ENCODE assay signal across 8 cellular contexts in the genomic region with DNA sequence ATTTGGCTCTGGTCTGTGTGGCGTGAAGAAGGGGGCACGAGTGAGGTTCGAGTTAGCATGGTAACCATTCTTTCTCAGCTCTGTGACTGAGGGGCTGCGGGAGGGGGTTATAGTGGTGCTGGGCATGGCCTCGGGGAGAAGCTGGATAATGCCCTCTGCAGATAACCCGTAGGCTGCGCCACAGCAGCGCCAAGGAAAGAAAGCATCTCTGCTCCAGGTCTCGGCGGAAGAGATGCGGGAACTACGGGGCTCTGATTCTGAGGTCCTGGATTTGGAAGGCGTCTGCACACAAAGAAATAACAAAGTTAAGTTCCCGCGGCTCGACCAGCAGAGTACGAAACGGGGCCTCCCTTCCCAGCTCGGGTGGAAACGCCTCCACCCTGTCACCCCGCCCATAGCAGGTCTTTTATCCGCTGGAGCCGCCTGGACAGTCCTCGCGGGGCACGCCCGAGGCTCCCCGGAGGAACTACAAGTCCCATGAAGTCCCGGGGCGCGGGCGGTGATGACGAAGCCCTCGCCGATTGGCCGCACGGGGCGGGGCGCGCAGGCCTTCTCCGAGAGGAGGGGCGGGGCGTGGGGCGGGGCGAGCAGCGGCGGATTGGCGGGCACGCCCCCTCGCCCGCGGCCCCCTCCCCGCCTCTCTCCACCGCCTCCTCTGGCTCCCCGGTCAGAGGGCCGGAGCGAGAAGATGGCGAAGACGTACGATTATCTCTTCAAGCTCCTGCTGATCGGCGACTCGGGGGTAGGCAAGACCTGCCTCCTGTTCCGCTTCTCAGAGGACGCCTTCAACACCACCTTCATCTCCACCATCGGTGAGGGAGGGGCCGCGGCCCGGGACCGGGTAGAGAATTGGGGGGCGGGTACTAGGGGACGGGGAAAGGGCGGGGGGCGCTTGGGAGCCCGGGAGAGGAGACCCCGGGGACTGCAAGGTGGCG. TPM values are rescaled to one million over a fixed set of nuclear protein-coding genes. Genes with fewer than 3 reads are reported as not detected.
DNase-seq lines count a peak whose midpoint lies in the region; ATAC-seq, FAIRE-seq and TF ChIP-seq lines count a peak whose summit lies in the region.

Gene RAB8B (plus strand): TSS at position 670 of the 935 bp plus-strand sequence. CDS start 19 bp downstream, at position 689.

- POLR2A ChIA-PET in Caco-2 (lab: Charles Lee) (interaction anchor here (0.5 kb wide), 1 partner anchor 89 kb away, joined by 3 read pairs; no protein-coding TSS in a partner anchor), H1 (lab: Charles Lee; ENCODE audit: partially characterized antibody) (interaction anchor here (0.6 to 1.8 kb wide), 7 partner anchors 8 to 142 kb away, joined by 3 to 6 read pairs (median 3); no protein-coding TSS in a partner anchor)

- H4K91ac ChIP-seq in H1 (replicated peaks; ENCODE audit: insufficient read length, low read length) (peak within 1 kb of the TSS; percentile 80), mesenchymal stem cell (ENCODE audit: low read length) (peak within 1 kb of the TSS; percentile 54)

- H2BK12ac ChIP-seq in H1 (ENCODE audit: low read depth, low read length) (no peak within 1 kb of the TSS), mesenchymal stem cell (ENCODE audit: low read length in 2 of 2) (peak within 1 kb of the TSS; percentile 56 to 67)

- no peak within 1 kb of the TSS for H2AK5ac ChIP-seq in H1 (ENCODE audit: low read depth, low read length)
- peak within 1 kb of the TSS; percentile 7 for H2AK5ac ChIP-seq in mesenchymal stem cell (ENCODE audit: low read length, severe bottlenecking)

- peak within 1 kb of the TSS; percentile 93 for H3K18ac ChIP-seq in H1 (ENCODE audit: extremely low read depth, low read length)
- peak within 1 kb of the TSS; percentile 70 to 80 for H3K18ac ChIP-seq in mesenchymal stem cell (ENCODE audit: low read depth in 1 of 2, low read length in 2 of 2)

- DNase-seq in Caco-2 = peak; percentile 96 to 97
- peak; percentile 93 for DNase-seq in HT1080 (ENCODE audit: low read depth)
- peak; percentile 95 for DNase-seq in NOMO-1 treated with dmso at 0.1 percent for 144 hours (lab: John Stamatoyannopoulos, UW; ENCODE audit: unreplicated experiment)
- peak; percentile 99 for DNase-seq in activated CD8-positive, alpha-beta memory T cell treated with anti-CD3 and anti-CD28 coated beads, Interleukin-2, amount 10 ng/mL, durations not matched to agents 7 days and 5 days
- peak; percentile 86 to 98 for DNase-seq in H1 (ENCODE audit: low read depth in 1 of 2, low spot score in 2 of 2)
- DNase-seq in mesenchymal stem cell = peak; percentile 95
- DNase-seq in stimulated activated CD8-positive, alpha-beta memory T cell treated with anti-CD3 and anti-CD28 coated beads, Interleukin-12 subunit alpha, Interleukin-12 subunit beta, amount 100 ng/mL, for 24 hours (ENCODE audit: extremely low read depth) = peak; percentile 98

- no peak within 1 kb of the TSS for H2BK20ac ChIP-seq in H1 (ENCODE audit: low read length)

- peak within 1 kb of the TSS; percentile 87 for H2AFZ ChIP-seq in H1 (ENCODE audit: low read length)
- peak within 1 kb of the TSS; percentile 79 for H2AFZ ChIP-seq in mesenchymal stem cell (ENCODE audit: low read depth, low read length)

- H3K27me3 ChIP-seq in Caco-2 (replicated peaks; ENCODE audit: control insufficient read depth, insufficient read depth, low read length) (no peaks in the 10 kb centered on the region), H1 (replicated peaks in 1 of 4; ENCODE audit: control insufficient read depth in 3 of 4, extremely low read depth in 1 of 4, insufficient read depth in 3 of 4, low read length in 3 of 4) (no peaks in the 10 kb centered on the region), mesenchymal stem cell (ENCODE audit: control insufficient read depth in 1 of 2, insufficient read depth in 1 of 2, low read length in 2 of 2) (no peaks in the 10 kb centered on the region)

- TF ChIP-seq RAD21 in H1 (IDR thresholded peaks at IDR 0.05 in 1 of 2, conservative IDR thresholded peaks at IDR 0.05 in 1 of 2; ENCODE audit: low read depth in 2 of 2, low read length in 2 of 2) = peak; percentile 20 to 30; a peak in 3 of 4 replicates

- H4K8ac ChIP-seq in H1 (ENCODE audit: extremely low read depth, insufficient read depth, low read length) (peak within 1 kb of the TSS; percentile 85; the same call in 1 of the 2 replicates), mesenchymal stem cell (ENCODE audit: low read length) (peak within 1 kb of the TSS; percentile 75)

- peaks cover 24% of the 10 kb centered on the region for H3K4me1 Mint-ChIP-seq in Caco-2 (ENCODE audit: low read depth, unreplicated experiment)
- peaks cover 45% of the 10 kb centered on the region for H3K4me1 Mint-ChIP-seq in activated CD8-positive, alpha-beta memory T cell treated with anti-CD3 and anti-CD28 coated beads, Interleukin-2, amount 10 ng/mL, durations not matched to agents 7 days and 5 days

- H3K79me2 ChIP-seq in H1 (ENCODE audit: control insufficient read depth in 1 of 2, insufficient read depth in 2 of 2, low read length in 2 of 2) = peaks cover 6 to 43% of the 10 kb centered on the region in 2 experiments

- H3K9ac ChIP-seq in H1 (replicated peaks in 1 of 4; ENCODE audit: extremely low read depth in 1 of 4, low read depth in 3 of 4, low read length in 3 of 4) (peak within 1 kb of the TSS; percentile 37 to 75 (median 74)), mesenchymal stem cell (ENCODE audit: low read length) (peak within 1 kb of the TSS; percentile 91)

- H3K4me2 ChIP-seq in H1 (ENCODE audit: insufficient read depth in 1 of 2, low read depth in 2 of 2, low read length in 2 of 2) (peak within 1 kb of the TSS; percentile 90 to 99), mesenchymal stem cell (ENCODE audit: low read length, poor library complexity, severe bottlenecking) (peak within 1 kb of the TSS; percentile 94)

- H2BK15ac ChIP-seq in H1 (ENCODE audit: low read length) = no peak within 1 kb of the TSS
- peak within 1 kb of the TSS; percentile 95 for H2BK15ac ChIP-seq in mesenchymal stem cell (ENCODE audit: low read depth, poor library complexity, severe bottlenecking)

- H4K20me1 ChIP-seq in H1 (replicated peaks in 1 of 2; ENCODE audit: control insufficient read depth in 1 of 2, insufficient read depth in 2 of 2, low read length in 2 of 2) = peaks cover 0 to 2% of the 10 kb centered on the region in 2 experiments

- TF ChIP-seq POLR2A in H1 (IDR thresholded peaks at IDR 0.05; ENCODE audit: control extremely low read depth in 1 of 2, low read depth in 2 of 2, low read length in 2 of 2) = peak in 1 of 2 experiments; percentile 92; a peak in 2 of 3 replicates

- WGBS in H1 (ENCODE audit: extremely low coverage in 1 of 2, insufficient coverage in 1 of 2, insufficient read length in 1 of 2, insufficient replicate concordance in 2 of 2, low coverage in 1 of 2, low lambda C conversion rate in 2 of 2, missing lambda C conversion rate in 1 of 2), 2 experiments = 1% methylated on average over 20 of the region's 77 CpGs; no CpG with 5 or more reads in 1 of the 2 experiments
- under 1% methylated on average over 46 of the region's 77 CpGs for WGBS in mesenchymal stem cell

- peak within 1 kb of the TSS; percentile 5 for H3K27ac Mint-ChIP-seq in Caco-2 (ENCODE audit: unreplicated experiment)
- peak within 1 kb of the TSS; percentile 90 for H3K27ac Mint-ChIP-seq in activated CD8-positive, alpha-beta memory T cell treated with anti-CD3 and anti-CD28 coated beads, Interleukin-2, amount 10 ng/mL, durations not matched to agents 7 days and 5 days

- no peaks in the 10 kb centered on the region for H3K36me3 Mint-ChIP-seq in Caco-2 (ENCODE audit: insufficient read depth, unreplicated experiment)
- peaks cover 17% of the 10 kb centered on the region for H3K36me3 Mint-ChIP-seq in activated CD8-positive, alpha-beta memory T cell treated with anti-CD3 and anti-CD28 coated beads, Interleukin-2, amount 10 ng/mL, durations not matched to agents 7 days and 5 days

- H3K4ac ChIP-seq in H1 (replicated peaks; ENCODE audit: insufficient read length, low read depth, low read length) (no peak within 1 kb of the TSS), mesenchymal stem cell (ENCODE audit: low read depth in 1 of 2, low read length in 2 of 2) (peak within 1 kb of the TSS; percentile 35 to 54)

- H2BK5ac ChIP-seq in H1 (ENCODE audit: low read depth, low read length) (peak within 1 kb of the TSS; percentile 29; the same call in 1 of the 2 replicates), mesenchymal stem cell (ENCODE audit: low read depth, low read length, poor library complexity, severe bottlenecking) (no peak within 1 kb of the TSS)

- BruUV-seq in Caco-2 (replicated peaks; lab: Mats Ljungman, UMichigan) = no TSS peak

- no peaks in the 10 kb centered on the region for H3K9me3 Mint-ChIP-seq in Caco-2 (ENCODE audit: unreplicated experiment)
- H3K9me3 Mint-ChIP-seq in activated CD8-positive, alpha-beta memory T cell treated with anti-CD3 and anti-CD28 coated beads, Interleukin-2, amount 10 ng/mL, durations not matched to agents 7 days and 5 days (ENCODE audit: low read depth) = no peaks in the 10 kb centered on the region

- peak within 1 kb of the TSS; percentile 77 for H3K56ac ChIP-seq in H1 (replicated peaks; ENCODE audit: insufficient read length, low read depth, low read length)

- no peaks in the 10 kb centered on the region for H3K27me3 Mint-ChIP-seq in Caco-2 (ENCODE audit: insufficient read depth, unreplicated experiment)
- H3K27me3 Mint-ChIP-seq in activated CD8-positive, alpha-beta memory T cell treated with anti-CD3 and anti-CD28 coated beads, Interleukin-2, amount 10 ng/mL, durations not matched to agents 7 days and 5 days = no peaks in the 10 kb centered on the region

- CTCF ChIA-PET in Caco-2 (lab: Charles Lee) = interaction anchor here (0.5 kb wide), 1 partner anchor 548 kb away, joined by 3 read pairs; no protein-coding TSS in a partner anchor
- CTCF ChIA-PET in activated CD8-positive, alpha-beta memory T cell treated with anti-CD3 and anti-CD28 coated beads, Interleukin-2, amount 10 ng/mL, durations not matched to agents 7 days and 5 days (lab: Charles Lee) = interaction anchor here (0.6 to 1.5 kb wide), 4 partner anchors 9 to 193 kb away, joined by 3 to 4 read pairs (median 3); no protein-coding TSS in a partner anchor
- CTCF ChIA-PET in H1 (lab: Charles Lee; ENCODE audit: partially characterized antibody) = interaction anchor here (0.9 to 1.2 kb wide), 2 partner anchors 13 to 16 kb away, joined by 3 to 4 read pairs; no protein-coding TSS in a partner anchor

- H2BK120ac ChIP-seq in H1 (replicated peaks; ENCODE audit: low read depth, low read length) = no peak within 1 kb of the TSS
- H2BK120ac ChIP-seq in mesenchymal stem cell (ENCODE audit: low read depth, low read length) = peak within 1 kb of the TSS; percentile 35

- peak within 1 kb of the TSS; percentile 97 for H4K5ac ChIP-seq in H1 (ENCODE audit: insufficient read length, low read depth, low read length)

- 0 out of 2 replicates have a peak, but pooled peaks cover 7% of the 10 kb centered on the region for H3K4me1 ChIP-seq in Caco-2
- peaks cover 0 to 2% (median 0%) of the 10 kb centered on the region in 4 experiments; a peak in 2 of 7 replicates for H3K4me1 ChIP-seq in H1 (replicated peaks in 1 of 4; ENCODE audit: control insufficient read depth in 3 of 4, insufficient read depth in 4 of 4, low read length in 3 of 4)
- H3K4me1 ChIP-seq in mesenchymal stem cell (ENCODE audit: control insufficient read depth, insufficient read depth, low read depth, low read length) = peaks cover 2% of the 10 kb centered on the region

- H3K27ac ChIP-seq in H1 (ENCODE audit: low read depth, low read length) (peak within 1 kb of the TSS; percentile 51), mesenchymal stem cell (ENCODE audit: low read length, poor library complexity, severe bottlenecking) (peak within 1 kb of the TSS; percentile 39)

- H3K36me3 ChIP-seq in Caco-2 (ENCODE audit: control insufficient read depth, insufficient read depth, low read length) (no peaks in the 10 kb centered on the region), H1 (ENCODE audit: control insufficient read depth in 2 of 4, insufficient read depth in 4 of 4, low read length in 3 of 4) (no peaks in the 10 kb centered on the region), mesenchymal stem cell (ENCODE audit: control insufficient read depth in 1 of 2, insufficient read depth in 2 of 2, low read depth in 1 of 2, low read length in 2 of 2) (no peaks in the 10 kb centered on the region)

- TF ChIP-seq EP300 in H1 (IDR thresholded peaks at IDR 0.05; ENCODE audit: borderline replicate concordance in 1 of 2, low read depth in 2 of 2, low read length in 2 of 2) = no peak

- no peak for TF ChIP-seq CTCF in Caco-2 (IDR thresholded peaks at IDR 0.05; ENCODE audit: insufficient read depth in 1 of 2, low read depth in 1 of 2, low read length in 1 of 2, severe bottlenecking in 1 of 2, unreplicated experiment in 1 of 2)
- no peak for TF ChIP-seq CTCF in H1 (IDR thresholded peaks at IDR 0.05; ENCODE audit: control extremely low read depth in 1 of 3, insufficient read depth in 1 of 3, low read depth in 1 of 3, low read length in 3 of 3)

- H3K23me2 ChIP-seq in H1 (ENCODE audit: low read depth, low read length) = peaks cover 6% of the 10 kb centered on the region; the same call in 1 of the 2 replicates

- ATAC-seq in GM21360 (IDR thresholded peaks at IDR 0.05; ENCODE audit: unreplicated experiment) = peak; percentile 70
- peak; percentile 85 for ATAC-seq in activated CD8-positive, alpha-beta memory T cell treated with anti-CD3 and anti-CD28 coated beads, Interleukin-2, amount 10 ng/mL, durations not matched to agents 7 days and 5 days

- intact Hi-C loops in Caco-2 (cut with micrococcal nuclease; ENCODE audit: unreplicated experiment) = loop anchor here (1.0 kb wide), 1 partner anchor 88 kb away; the partner anchor contains the start of gene APH1B

- H3K79me1 ChIP-seq in H1 (ENCODE audit: low read depth, low read length) (no peaks in the 10 kb centered on the region; the same call in 1 of the 2 replicates), mesenchymal stem cell (replicated peaks; ENCODE audit: low read length, poor library complexity, severe bottlenecking) (no peaks in the 10 kb centered on the region)

- H3K23ac ChIP-seq in H1 (ENCODE audit: insufficient read length) = no peak within 1 kb of the TSS
- peak within 1 kb of the TSS in 1 of 2 experiments; percentile 46 for H3K23ac ChIP-seq in mesenchymal stem cell (ENCODE audit: low read length in 2 of 2)

- FAIRE-seq in H1 (lab: Jason Lieb, UNC) = no peak

- H3K4me3 Mint-ChIP-seq in Caco-2 (ENCODE audit: unreplicated experiment) = peak within 1 kb of the TSS; percentile 77
- peak within 1 kb of the TSS; percentile 96 for H3K4me3 Mint-ChIP-seq in activated CD8-positive, alpha-beta memory T cell treated with anti-CD3 and anti-CD28 coated beads, Interleukin-2, amount 10 ng/mL, durations not matched to agents 7 days and 5 days

- H3K4me3 ChIP-seq in Caco-2 (ENCODE audit: low read depth, low read length) (peak within 1 kb of the TSS; percentile 88), H1 (ENCODE audit: extremely low read depth in 1 of 4, insufficient read depth in 2 of 4, low read depth in 3 of 4, low read length in 4 of 4) (peak within 1 kb of the TSS; percentile 72 to 96 (median 79)), mesenchymal stem cell (ENCODE audit: insufficient read depth in 1 of 2, low read depth in 1 of 2, low read length in 2 of 2) (peak within 1 kb of the TSS; percentile 75 to 95)

- H3K9me3 ChIP-seq in Caco-2 (no peaks in the 10 kb centered on the region), H1 (ENCODE audit: insufficient read depth in 2 of 2, low read depth in 1 of 2, low read length in 1 of 2) (no peaks in the 10 kb centered on the region), mesenchymal stem cell (ENCODE audit: control insufficient read depth, low read length) (no peaks in the 10 kb centered on the region)

- H3K14ac ChIP-seq in H1 (ENCODE audit: insufficient read length) (peak within 1 kb of the TSS; percentile 55), mesenchymal stem cell (ENCODE audit: low read length in 2 of 2) (peak within 1 kb of the TSS in 1 of 2 experiments; percentile 78)

RNA-seq across cellular contexts. Expression of gene RAB8B, which starts in this region (rescaled TPM):
- 17.3 and 18.2 TPM in 2 replicates for total RNA-seq in Caco-2 (2022)
- 10.8 and 15.7 TPM in 2 replicates for total RNA-seq in HT1080 (2014; rRNA removed; shearing (Covaris generic))
- 16.8 and 21.3 TPM in 2 replicates for polyA plus RNA-seq in HT1080 (2015; cell fraction: cytosol; rRNA removed)
- 12.8 and 16.7 TPM in 2 replicates for polyA plus RNA-seq in HT1080 (2015; cell fraction: nucleus; rRNA removed)
- 100 to 1,000 TPM in 1 of 2 experiments, 10 to 100 TPM in 1; 94.8 to 128 TPM for total RNA-seq in activated CD8-positive, alpha-beta memory T cell treated with anti-CD3 and anti-CD28 coated beads, Interleukin-2, amount 10 ng/mL, durations not matched to agents 7 days and 5 days
- 47.0 and 47.8 TPM in 2 replicates for total RNA-seq in H1 (2021; fragmentation: NEBNext Ultra II Directional; extraction: Animal tissue kit (Norgen Biotek cat#: 25700))
- polyA plus RNA-seq in H1 (2011; rRNA removed) = 6.1 and 9.5 TPM in 2 replicates
- 17.9 TPM for polyA plus RNA-seq in H1 (2011; cell fraction: cytosol; rRNA removed)
- 5.9 TPM for polyA plus RNA-seq in H1 (2011; cell fraction: nucleus; rRNA removed)
- polyA plus RNA-seq in H1 (2012, experiment 1 of 2) = 19.4 to 42.9 TPM (median 25.0 TPM) in 4 replicates
- 1.6 TPM for polyA plus RNA-seq in H1 (2012, experiment 2 of 2)
- polyA plus RNA-seq in H1 (2013, experiment 1 of 2) = 41.2 TPM
- polyA plus RNA-seq in H1 (2013, experiment 2 of 2) = 43.0 TPM
- 18.6 and 26.4 TPM in 2 replicates for polyA minus RNA-seq in H1 (2011; rRNA and poly(A)+ RNA removed)
- polyA minus RNA-seq in H1 (2011; cell fraction: cytosol; rRNA and poly(A)+ RNA removed) = 83.0 TPM
- polyA minus RNA-seq in H1 (2011; cell fraction: nucleus; rRNA and poly(A)+ RNA removed) = 11.2 TPM
- polyA plus RNA-seq in mesenchymal stem cell (2013, experiment 1 of 2) = 63.1 TPM
- 60.0 TPM for polyA plus RNA-seq in mesenchymal stem cell (2013, experiment 2 of 2)

Comparison
In these comparisons a context has a peak if more than half of its experiments do, and no peak if none do; other contexts are left out.
1. Peak in every context shown above with its lines: DNase-seq, ATAC-seq, H3K4me3 ChIP-seq and H3K27ac ChIP-seq.